Comparison of ENCODE assay signal across 2 cellular contexts in genomic region chr2:170163666-170164065, GRCh38.
TF ChIP-seq lines count a peak whose summit lies in the region.

No MANE protein-coding gene starts in this region.

TF ChIP-seq in K562, 482 proteins besides CTCF, POLR2A, EP300 and RAD21:
- no peak for TF ChIP-seq NEUROD1 (IDR thresholded peaks at IDR 0.05; ENCODE audit: borderline replicate concordance, low read depth, low read length, partially characterized antibody)
- no peak for TF ChIP-seq CTCFL (IDR thresholded peaks at IDR 0.05; ENCODE audit: borderline replicate concordance, insufficient read depth, low read depth, low read length, poor library complexity, severe bottlenecking)
- no peak for TF ChIP-seq ZNF766 (CRISPR knock-in tag; conservative IDR thresholded peaks at IDR 0.05)
- no peak for TF ChIP-seq POLR3A (IDR thresholded peaks at IDR 0.05; ENCODE audit: borderline replicate concordance, extremely low read depth, insufficient read depth, insufficient read length)
- TF ChIP-seq NR0B1 (IDR thresholded peaks at IDR 0.05; ENCODE audit: partially characterized antibody): no peak
- no peak for TF ChIP-seq ZMIZ1 (IDR thresholded peaks at IDR 0.05; ENCODE audit: low read depth in 2 of 2, low read length in 2 of 2)
- no peak for TF ChIP-seq ZBTB12 (CRISPR knock-in tag; IDR thresholded peaks at IDR 0.05)
- TF ChIP-seq CLOCK (CRISPR knock-in tag; IDR thresholded peaks at IDR 0.05; ENCODE audit: borderline replicate concordance): no peak
TF ChIP-seq in K562: peak in this region for 0.

TF ChIP-seq in HEK293T, 16 proteins besides CTCF, POLR2A, EP300 and RAD21:
- TF ChIP-seq FOXM1 (IDR thresholded peaks at IDR 0.05; ENCODE audit: borderline replicate concordance) (no peak), NFRKB (IDR thresholded peaks at IDR 0.05) (no peak), CTBP1 (IDR thresholded peaks at IDR 0.05; ENCODE audit: borderline replicate concordance) (no peak), LEF1 (IDR thresholded peaks at IDR 0.05; ENCODE audit: borderline replicate concordance) (no peak), ELF4 (IDR thresholded peaks at IDR 0.05) (no peak), FOXK2 (IDR thresholded peaks at IDR 0.05) (no peak)
